ENCODE assay signal across 24 cellular contexts in genomic region chr13:96782186-96782585, GRCh38.
"Had no signal": no experiment of that assay in that cellular context is flagged by ENCODE, and none has a peak within 500 bp of the region (broad histone marks: within the 10 kb centered on the region; RNA-seq: fewer than 3 reads in every experiment).

No MANE protein-coding gene starts in this region.

- H3K4me1 Mint-ChIP-seq: endodermal cell; memory B cell; stimulated activated naive B cell treated with anti-CD40 and anti-IgM and Interleukin-4, amounts not matched to agents 10 μg/mL and 1 μg/mL and 100 μg/mL, for 72 hours had no signal

- H3K4me1 ChIP-seq: left lung, lower lobe of right lung, parathyroid adenoma, prostate gland, sigmoid colon, upper lobe of right lung, vagina had no signal

- H3K27me3 Mint-ChIP-seq: dendritic cell treated with granulocyte-macrophage colony-stimulating factor and Interleukin-4, amounts not matched to agents 40 ng/mL and 50 ng/mL, for 4 days; memory B cell; natural killer cell treated with Interleukin-12 subunit alpha and Interleukin-12 subunit beta and Interleukin-15 and Interleukin-18, amount 100 ng/mL, for 72 hours; stimulated activated naive B cell treated with anti-CD40 and anti-IgM and Interleukin-4, amounts not matched to agents 10 μg/mL and 1 μg/mL and 100 μg/mL, for 72 hours had no signal

- H3K36me3 Mint-ChIP-seq: memory B cell; natural killer cell treated with Interleukin-12 subunit alpha and Interleukin-12 subunit beta and Interleukin-15 and Interleukin-18, amount 100 ng/mL, for 72 hours; stimulated activated naive B cell treated with anti-CD40 and anti-IgM and Interleukin-4, amounts not matched to agents 10 μg/mL and 1 μg/mL and 100 μg/mL, for 72 hours had no signal

- DNase-seq: effector CD4-positive, alpha-beta T cell; endodermal cell; erythroblast; foreskin melanocyte; head of caudate nucleus; hypothalamus; kidney glomerular epithelial cell; left lung; lower lobe of right lung; sigmoid colon; stimulated activated CD4-positive, alpha-beta T cell treated with anti-CD3 and anti-CD28 coated beads, Interleukin-2, amount 100 ng/mL, for 24 hours; stimulated activated CD4-positive, alpha-beta T cell treated with anti-CD3 and anti-CD28 coated beads, Interleukin-4, amount 100 ng/mL, for 4 hours; stimulated activated naive B cell treated with anti-CD40 and anti-IgM and Interleukin-4, amounts not matched to agents 10 μg/mL and 1 μg/mL and 100 μg/mL, for 72 hours; stomach; upper lobe of right lung had no signal

- ATAC-seq: left lung; lower lobe of right lung; natural killer cell treated with Interleukin-12 subunit alpha and Interleukin-12 subunit beta and Interleukin-15 and Interleukin-18, amount 100 ng/mL, for 72 hours; stimulated activated naive B cell treated with anti-CD40 and anti-IgM and Interleukin-4, amounts not matched to agents 10 μg/mL and 1 μg/mL and 100 μg/mL, for 72 hours; upper lobe of right lung had no signal

- H3K9me3 ChIP-seq: lower lobe of right lung, prostate gland, sigmoid colon, vagina had no signal

- H3K27ac ChIP-seq: left lung, lower lobe of right lung, parathyroid adenoma, prostate gland, sigmoid colon, skin epidermis, stomach, upper lobe of right lung, vagina had no signal

- H3K27ac Mint-ChIP-seq: dendritic cell treated with granulocyte-macrophage colony-stimulating factor and Interleukin-4, amounts not matched to agents 40 ng/mL and 50 ng/mL, for 4 days; endodermal cell; memory B cell; mesothelial cell of epicardium; natural killer cell treated with Interleukin-12 subunit alpha and Interleukin-12 subunit beta and Interleukin-15 and Interleukin-18, amount 100 ng/mL, for 72 hours; stimulated activated naive B cell treated with anti-CD40 and anti-IgM and Interleukin-4, amounts not matched to agents 10 μg/mL and 1 μg/mL and 100 μg/mL, for 72 hours had no signal

- H3K36me3 ChIP-seq: left lung, lower lobe of right lung, prostate gland, sigmoid colon, stomach, tibial nerve, upper lobe of right lung, vagina had no signal

- H3K4me3 ChIP-seq: left lung, lower lobe of right lung, prostate gland, sigmoid colon, skin epidermis, stomach, tibial nerve, upper lobe of right lung, vagina had no signal

- H3K27me3 ChIP-seq: left lung, sigmoid colon, stomach, tibial nerve, upper lobe of right lung, vagina had no signal

- H3K4me3 Mint-ChIP-seq: dendritic cell treated with granulocyte-macrophage colony-stimulating factor and Interleukin-4, amounts not matched to agents 40 ng/mL and 50 ng/mL, for 4 days; endodermal cell; memory B cell; mesothelial cell of epicardium; natural killer cell treated with Interleukin-12 subunit alpha and Interleukin-12 subunit beta and Interleukin-15 and Interleukin-18, amount 100 ng/mL, for 72 hours; stimulated activated naive B cell treated with anti-CD40 and anti-IgM and Interleukin-4, amounts not matched to agents 10 μg/mL and 1 μg/mL and 100 μg/mL, for 72 hours had no signal
